9 cellular contexts compared by ENCODE assay signal in the genomic region with DNA sequence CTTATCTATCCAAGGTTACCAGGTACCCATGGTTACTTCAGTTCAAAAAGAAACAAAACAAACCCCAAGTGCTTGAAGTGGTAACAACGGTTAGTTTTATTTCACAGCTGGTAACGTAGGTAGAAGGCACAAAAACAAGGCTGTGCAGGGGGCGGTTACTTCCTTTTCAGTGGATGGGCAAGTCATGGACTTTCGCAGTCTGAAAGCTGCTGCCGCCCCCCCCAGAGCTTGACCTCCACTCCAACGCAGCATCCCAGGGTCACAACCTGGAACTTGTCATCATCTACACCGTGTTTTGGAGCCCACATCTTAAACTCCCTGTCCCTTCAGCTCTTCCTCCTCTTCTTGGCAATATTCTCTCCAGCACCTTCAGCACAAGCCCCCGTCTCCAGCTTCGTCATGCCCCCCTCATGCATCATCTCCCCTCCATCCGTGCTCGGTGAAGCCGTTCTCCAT.
DNase-seq lines count a peak whose midpoint lies in the region; ATAC-seq lines count a peak whose summit lies in the region.
"Had no signal": no experiment of that assay in that cellular context is flagged by ENCODE, and none has a peak within 500 bp of the region (broad histone marks: within the 10 kb centered on the region; RNA-seq: fewer than 3 reads in every experiment).

No MANE protein-coding gene starts in this region.

- H3K9me3 Mint-ChIP-seq in activated naive CD4-positive, alpha-beta T cell treated with anti-CD3 and anti-CD28 coated beads, Interleukin-2, amount 50 U/mL, for 24 hours = no peaks in the 10 kb centered on the region

- DNase-seq in HT-29 (ENCODE audit: low spot score) (peak; percentile 30), dedifferentiated amniotic fluid mesenchymal stem cell (ENCODE audit: extremely low spot score) (no peak), ACHN (no peak), AML-193 (lab: John Stamatoyannopoulos, UW) (no peak)
- peak; percentile 39 to 66 for DNase-seq in activated CD4-positive, alpha-beta T cell treated with anti-CD3 and anti-CD28 coated beads for 4 hours
- peak; percentile 74 for DNase-seq in stimulated activated CD4-positive, alpha-beta T cell treated with anti-CD3 and anti-CD28 coated beads, Interleukin-4, amount 100 ng/mL, for 24 hours
- DNase-seq: MG63 had no signal

- ATAC-seq in HG02870 (IDR thresholded peaks at IDR 0.05; ENCODE audit: unreplicated experiment) = no peak

- no peaks in the 10 kb centered on the region for H3K27me3 Mint-ChIP-seq in activated naive CD4-positive, alpha-beta T cell treated with anti-CD3 and anti-CD28 coated beads, Interleukin-2, amount 50 U/mL, for 24 hours

- in situ Hi-C loops in ACHN (cut with HindIII; ENCODE audit: low pct_ligation_motif_present, low pct_unique_long_range_greater_than_20kb, low sequenced_read_pairs) = no loop called here

- peak overlapping the region; percentile 95 for H3K27ac Mint-ChIP-seq in activated naive CD4-positive, alpha-beta T cell treated with anti-CD3 and anti-CD28 coated beads, Interleukin-2, amount 50 U/mL, for 24 hours

- no peaks in the 10 kb centered on the region for H3K36me3 Mint-ChIP-seq in activated naive CD4-positive, alpha-beta T cell treated with anti-CD3 and anti-CD28 coated beads, Interleukin-2, amount 50 U/mL, for 24 hours

- H3K4me1 Mint-ChIP-seq in activated naive CD4-positive, alpha-beta T cell treated with anti-CD3 and anti-CD28 coated beads, Interleukin-2, amount 50 U/mL, for 24 hours = peaks cover 86% of the 10 kb centered on the region

- H3K4me3 Mint-ChIP-seq in activated naive CD4-positive, alpha-beta T cell treated with anti-CD3 and anti-CD28 coated beads, Interleukin-2, amount 50 U/mL, for 24 hours = peak overlapping the region; percentile 81

Comparison
In these comparisons a context has a peak if more than half of its experiments do, and no peak if none do; other contexts are left out.
1. DNase-seq: peak in HT-29 (single experiment), activated CD4-positive, alpha-beta T cell treated with anti-CD3 and anti-CD28 coated beads for 4 hours (2 of 2) and stimulated activated CD4-positive, alpha-beta T cell treated with anti-CD3 and anti-CD28 coated beads, Interleukin-4, amount 100 ng/mL, for 24 hours (single experiment); none in dedifferentiated amniotic fluid mesenchymal stem cell (single experiment), ACHN (single experiment) and AML-193 (0 of 2).